ENCODE assay signal across 8 cellular contexts in genomic region chr20:62616728-62617621, GRCh38. TPM values are rescaled to one million over a fixed set of nuclear protein-coding genes. Genes with fewer than 3 reads are reported as not detected.
DNase-seq lines count a peak whose midpoint lies in the region; ATAC-seq and TF ChIP-seq lines count a peak whose summit lies in the region.

No MANE protein-coding gene starts in this region.

- H3K4me1 ChIP-seq in HEK293 (ENCODE audit: control insufficient read depth, insufficient read depth, low read length) (no peaks in the 10 kb centered on the region), mammary epithelial cell (ENCODE audit: insufficient read depth, low read length) (no peaks in the 10 kb centered on the region)

- TF ChIP-seq CTCF in HEK293 (tag by site-specific recombination; IDR thresholded peaks at IDR 0.05) (peak; percentile 91), WI38 (IDR thresholded peaks at IDR 0.05; ENCODE audit: low read depth, low read length) (peak; percentile 96), mammary epithelial cell (conservative IDR thresholded peaks at IDR 0.05 in 1 of 2, IDR thresholded peaks at IDR 0.05 in 1 of 2; ENCODE audit: extremely low read depth in 1 of 2, insufficient read depth in 1 of 2, low read depth in 1 of 2, low read length in 2 of 2) (peak; percentile 84 to 99)

- in situ Hi-C loops in mammary epithelial cell (cut with MboI; ENCODE audit: low sequenced_read_pairs in 2 of 2) = loop anchor here (10.0 to 25.0 kb wide), 2 partner anchors 112 to 230 kb away; partner anchors contain the start of gene RPS21 (in 1 of the 2)

- 48% methylated on average over 16 of the region's 26 CpGs for WGBS in mammary epithelial cell (ENCODE audit: low coverage, missing lambda C conversion rate)

- H3K27me3 ChIP-seq in mammary epithelial cell (ENCODE audit: insufficient read depth, low read length) = no peaks in the 10 kb centered on the region

- BruUV-seq in mammary epithelial cell (replicated peaks; lab: Mats Ljungman, UMichigan) = no TSS peak

- H3K4me3 ChIP-seq in HEK293 (ENCODE audit: low read depth, low read length) (no peak overlapping the region), WI38 (ENCODE audit: low read depth, low read length) (no peak overlapping the region), mammary epithelial cell (replicated peaks in 1 of 3; ENCODE audit: insufficient read depth in 1 of 3, low read depth in 2 of 3, low read length in 3 of 3) (no peak overlapping the region)

- intact Hi-C loops in mammary epithelial cell (cut with micrococcal nuclease) = loop anchor here (1.0 to 5.0 kb wide), 6 partner anchors 101 to 316 kb away; partner anchors contain the start of genes CABLES2 and RPS21

- H3K9ac ChIP-seq in mammary epithelial cell (ENCODE audit: insufficient read depth, low read length) = no peak overlapping the region

- DNase-seq in GDM1 (lab: John Stamatoyannopoulos, UW) (peak; percentile 82), NCI-H2029 treated with DMSO at 0.1 percent for 48 hours (lab: John Stamatoyannopoulos, UW) (peak; percentile 12), mammary epithelial cell (peak; percentile 26), kidney glomerular epithelial cell (lab: John Stamatoyannopoulos, UW) (peak; percentile 32)
- peak; percentile 74 to 75 for DNase-seq in stimulated activated CD4-positive, alpha-beta T cell treated with anti-CD3 and anti-CD28 coated beads, Interleukin-2, amount 100 ng/mL, for 48 hours

- no peaks in the 10 kb centered on the region for H3K79me2 ChIP-seq in mammary epithelial cell (ENCODE audit: insufficient read depth, low read length)

- no peak for ATAC-seq in GM21447 (IDR thresholded peaks at IDR 0.05; ENCODE audit: unreplicated experiment)

- H3K36me3 ChIP-seq in HEK293 (ENCODE audit: control insufficient read depth in 2 of 2, insufficient read depth in 1 of 2, low read length in 2 of 2) = no peaks in the 10 kb centered on the region
- no peaks in the 10 kb centered on the region for H3K36me3 ChIP-seq in mammary epithelial cell (ENCODE audit: insufficient read depth, low read length)

- H3K4me2 ChIP-seq in mammary epithelial cell (ENCODE audit: insufficient read depth, low read depth, low read length) = no peak overlapping the region

- CTCF ChIA-PET in HEK293 (lab: Yijun Ruan, JAX) = interaction anchor here (0.5 to 1.9 kb wide), 33 partner anchors 9 to 627 kb away, joined by 3 to 31 read pairs (median 3); no protein-coding TSS in a partner anchor
- CTCF ChIA-PET in mammary epithelial cell (lab: Charles Lee; ENCODE audit: low non-redundant PET) = interaction anchor here (0.6 to 1.0 kb wide), 4 partner anchors 14 to 231 kb away, joined by 4 to 9 read pairs (median 4); no protein-coding TSS in a partner anchor

- H3K9me3 ChIP-seq in HEK293 (ENCODE audit: control insufficient read depth, insufficient read depth, low read depth, low read length) (no peaks in the 10 kb centered on the region), mammary epithelial cell (replicated peaks; ENCODE audit: insufficient read depth, low read length) (no peaks in the 10 kb centered on the region)

- dilution Hi-C loops in mammary epithelial cell (cut with HindIII; ENCODE audit: low sequenced_read_pairs) = no loop called here

- no peak overlapping the region for H2AFZ ChIP-seq in mammary epithelial cell (ENCODE audit: low read depth, low read length)

- H4K20me1 ChIP-seq in mammary epithelial cell (ENCODE audit: insufficient read depth, low read length) = no peaks in the 10 kb centered on the region

- POLR2A ChIA-PET in HEK293 (lab: Yijun Ruan, JAX) = no interaction called here

- no peak overlapping the region for H3K27ac ChIP-seq in HEK293 (ENCODE audit: extremely low read depth, low read depth, low read length)
- H3K27ac ChIP-seq in mammary epithelial cell (ENCODE audit: insufficient read depth, low read depth, low read length) = no peak overlapping the region

TF ChIP-seq in HEK293, 187 proteins besides CTCF, POLR2A, EP300 and RAD21 (continues in another document):
- TF ChIP-seq EGR2 (tag by site-specific recombination; IDR thresholded peaks at IDR 0.05; ENCODE audit: low read depth) (peak; percentile 41; the same call in 1 of the 2 replicates), KLF17 (tag by site-specific recombination; IDR thresholded peaks at IDR 0.05) (peak; percentile 64; the same call in 1 of the 2 replicates), ZNF2 (tag by site-specific recombination; IDR thresholded peaks at IDR 0.05) (0 out of 2 replicates have a peak, but pooled peaks have one; percentile 50), ZNF10 (tag by site-specific recombination; IDR thresholded peaks at IDR 0.05) (no peak), ZNF362 (tag by site-specific recombination; IDR thresholded peaks at IDR 0.05) (no peak), SCRT2 (tag by site-specific recombination; IDR thresholded peaks at IDR 0.05) (peak; percentile 17; the same call in 1 of the 2 replicates), GLIS1 (tag by site-specific recombination; IDR thresholded peaks at IDR 0.05) (peak; percentile 92), ZNF677 (tag by site-specific recombination; IDR thresholded peaks at IDR 0.05) (no peak), ZBTB21 (tag by site-specific recombination; IDR thresholded peaks at IDR 0.05) (no peak), ZNF548 (tag by site-specific recombination; IDR thresholded peaks at IDR 0.05) (no peak), ZFP69B (tag by site-specific recombination; IDR thresholded peaks at IDR 0.05) (peak; percentile 73), ZEB2 (tag by site-specific recombination; IDR thresholded peaks at IDR 0.05) (peak; percentile 60; the same call in 1 of the 2 replicates), ZIC2 (tag by site-specific recombination; IDR thresholded peaks at IDR 0.05) (peak; percentile 99), ZSCAN23 (tag by site-specific recombination; IDR thresholded peaks at IDR 0.05) (no peak), ZNF391 (tag by site-specific recombination; IDR thresholded peaks at IDR 0.05; ENCODE audit: borderline replicate concordance, low read depth) (0 out of 2 replicates have a peak, but pooled peaks have one; percentile 16), ZFHX2 (tag by site-specific recombination; conservative IDR thresholded peaks at IDR 0.05) (peak; percentile 34), GLIS2 (tag by site-specific recombination; IDR thresholded peaks at IDR 0.05) (peak; percentile 95)
- TF ChIP-seq, protein P1, sequence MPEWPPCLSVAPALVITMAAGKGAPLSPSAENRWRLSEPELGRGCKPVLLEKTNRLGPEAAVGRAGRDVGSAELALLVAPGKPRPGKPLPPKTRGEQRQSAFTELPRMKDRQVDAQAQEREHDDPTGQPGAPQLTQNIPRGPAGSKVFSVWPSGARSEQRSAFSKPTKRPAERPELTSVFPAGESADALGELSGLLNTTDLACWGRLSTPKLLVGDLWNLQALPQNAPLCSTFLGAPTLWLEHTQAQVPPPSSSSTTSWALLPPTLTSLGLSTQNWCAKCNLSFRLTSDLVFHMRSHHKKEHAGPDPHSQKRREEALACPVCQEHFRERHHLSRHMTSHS (tag by site-specific recombination; IDR thresholded peaks at IDR 0.05) = no peak
- TF ChIP-seq, protein P2, sequence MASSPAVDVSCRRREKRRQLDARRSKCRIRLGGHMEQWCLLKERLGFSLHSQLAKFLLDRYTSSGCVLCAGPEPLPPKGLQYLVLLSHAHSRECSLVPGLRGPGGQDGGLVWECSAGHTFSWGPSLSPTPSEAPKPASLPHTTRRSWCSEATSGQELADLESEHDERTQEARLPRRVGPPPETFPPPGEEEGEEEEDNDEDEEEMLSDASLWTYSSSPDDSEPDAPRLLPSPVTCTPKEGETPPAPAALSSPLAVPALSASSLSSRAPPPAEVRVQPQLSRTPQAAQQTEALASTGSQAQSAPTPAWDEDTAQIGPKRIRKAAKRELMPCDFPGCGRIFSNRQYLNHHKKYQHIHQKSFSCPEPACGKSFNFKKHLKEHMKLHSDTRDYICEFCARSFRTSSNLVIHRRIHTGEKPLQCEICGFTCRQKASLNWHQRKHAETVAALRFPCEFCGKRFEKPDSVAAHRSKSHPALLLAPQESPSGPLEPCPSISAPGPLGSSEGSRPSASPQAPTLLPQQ (tag by site-specific recombination; IDR thresholded peaks at IDR 0.05) = 0 out of 2 replicates have a peak, but pooled peaks have one; percentile 41
- TF ChIP-seq, protein P3, sequence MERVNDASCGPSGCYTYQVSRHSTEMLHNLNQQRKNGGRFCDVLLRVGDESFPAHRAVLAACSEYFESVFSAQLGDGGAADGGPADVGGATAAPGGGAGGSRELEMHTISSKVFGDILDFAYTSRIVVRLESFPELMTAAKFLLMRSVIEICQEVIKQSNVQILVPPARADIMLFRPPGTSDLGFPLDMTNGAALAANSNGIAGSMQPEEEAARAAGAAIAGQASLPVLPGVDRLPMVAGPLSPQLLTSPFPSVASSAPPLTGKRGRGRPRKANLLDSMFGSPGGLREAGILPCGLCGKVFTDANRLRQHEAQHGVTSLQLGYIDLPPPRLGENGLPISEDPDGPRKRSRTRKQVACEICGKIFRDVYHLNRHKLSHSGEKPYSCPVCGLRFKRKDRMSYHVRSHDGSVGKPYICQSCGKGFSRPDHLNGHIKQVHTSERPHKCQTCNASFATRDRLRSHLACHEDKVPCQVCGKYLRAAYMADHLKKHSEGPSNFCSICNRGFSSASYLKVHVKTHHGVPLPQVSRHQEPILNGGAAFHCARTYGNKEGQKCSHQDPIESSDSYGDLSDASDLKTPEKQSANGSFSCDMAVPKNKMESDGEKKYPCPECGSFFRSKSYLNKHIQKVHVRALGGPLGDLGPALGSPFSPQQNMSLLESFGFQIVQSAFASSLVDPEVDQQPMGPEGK (tag by site-specific recombination; IDR thresholded peaks at IDR 0.05) = 0 out of 2 replicates have a peak, but pooled peaks have one; percentile 24

RNA-seq across cellular contexts. Expression of gene SLCO4A1, which starts 25.3 kb away (rescaled TPM):
- under 1 TPM; 0.17 to 0.33 TPM for total RNA-seq in mammary epithelial cell
- polyA plus RNA-seq in mammary epithelial cell = 0.99 TPM
- 1.3 TPM for polyA minus RNA-seq in mammary epithelial cell

Comparison
In these comparisons a context has a peak if more than half of its experiments do, and no peak if none do; other contexts are left out.
1. DNase-seq: peak in every context shown above with its lines; median percentile 82 in GDM1; 74 in stimulated activated CD4-positive, alpha-beta T cell treated with anti-CD3 and anti-CD28 coated beads, Interleukin-2, amount 100 ng/mL, for 48 hours; 32 in kidney glomerular epithelial cell; 26 in mammary epithelial cell; 12 in NCI-H2029 treated with DMSO at 0.1 percent for 48 hours.